Comparison of ENCODE assay signal across 8 cellular contexts in the genomic region with DNA sequence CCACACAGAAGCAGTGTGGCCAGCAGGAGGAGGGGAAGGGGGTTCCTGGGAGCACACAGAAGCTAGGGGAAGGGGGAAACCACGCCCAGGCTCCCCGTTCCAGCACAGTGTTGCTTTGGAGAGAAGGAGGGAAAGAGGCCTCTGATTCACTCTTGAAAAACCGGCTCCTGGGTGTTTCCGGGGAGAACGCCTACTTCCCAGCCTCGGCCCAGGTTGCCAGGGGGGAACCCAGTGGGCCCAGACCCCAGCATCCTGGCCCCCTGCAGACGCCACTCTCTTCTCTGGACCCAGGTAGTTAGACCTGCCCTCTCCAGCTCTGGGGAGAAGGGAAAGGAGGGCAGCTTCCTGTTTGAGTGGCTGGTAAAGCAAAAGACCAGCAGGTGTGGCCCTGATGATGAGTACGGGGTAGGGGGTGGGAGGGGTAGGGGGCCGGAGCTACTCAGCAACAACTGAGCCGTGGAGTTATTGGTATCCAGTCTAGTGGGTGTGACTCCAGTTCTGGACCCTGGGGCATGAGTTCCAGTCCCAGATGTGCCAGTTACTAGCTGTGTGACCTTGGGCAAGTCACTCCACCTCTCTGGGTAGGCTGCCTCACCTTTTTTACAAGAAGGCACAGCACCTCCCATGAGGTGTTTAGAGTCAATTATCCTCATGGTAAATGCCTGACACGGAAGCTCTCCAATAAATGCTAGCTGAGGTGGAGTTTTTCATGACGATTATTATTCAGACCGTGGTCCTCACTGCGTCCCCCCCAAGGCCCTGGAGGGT. TPM values are rescaled to one million over a fixed set of nuclear protein-coding genes. Genes with fewer than 3 reads are reported as not detected.
DNase-seq lines count a peak whose midpoint lies in the region; ATAC-seq lines count a peak whose summit lies in the region.

No MANE protein-coding gene starts in this region.

- no peaks in the 10 kb centered on the region for H3K27me3 ChIP-seq in stomach smooth muscle (ENCODE audit: control insufficient read depth in 1 of 2, insufficient read depth in 2 of 2, low read length in 2 of 2)

- H3K4me3 Mint-ChIP-seq in activated T-helper 17 cell treated with anti-CD3 and anti-CD28 coated beads, Interleukin-2, amount 50 U/mL, for 72 hours = peak overlapping the region; percentile 81

- H3K36me3 ChIP-seq in stomach smooth muscle (ENCODE audit: control insufficient read depth in 2 of 2, insufficient read depth in 2 of 2, low read length in 2 of 2) = peaks cover 0 to 4% of the 10 kb centered on the region in 2 donors

- no peak for ATAC-seq in activated T-helper 17 cell treated with anti-CD3 and anti-CD28 coated beads, Interleukin-2, amount 50 U/mL, for 72 hours (replicated peaks)
- ATAC-seq in GM21528 (IDR thresholded peaks at IDR 0.05; ENCODE audit: low FRiP score, unreplicated experiment) (no peak), HG03354 (IDR thresholded peaks at IDR 0.05; ENCODE audit: poor library complexity, severe bottlenecking, unreplicated experiment) (no peak)

- peak; percentile 12 for DNase-seq in NCI-H510A treated with DMSO at 0.1 percent for 48 hours (lab: John Stamatoyannopoulos, UW)
- DNase-seq in NCI-H510A (lab: John Stamatoyannopoulos, UW) = no peak
- DNase-seq in NCI-H1092 treated with DMSO at 0.1 percent for 48 hours (lab: John Stamatoyannopoulos, UW) = no peak

- no peaks in the 10 kb centered on the region for H3K27me3 Mint-ChIP-seq in activated T-helper 17 cell treated with anti-CD3 and anti-CD28 coated beads, Interleukin-2, amount 50 U/mL, for 72 hours

- peak overlapping the region; percentile 31 for H3K27ac ChIP-seq in stomach smooth muscle (ENCODE audit: low read length)

- H3K9me3 ChIP-seq in iPS-18c (ENCODE audit: control insufficient read depth, insufficient read depth, low read length) (no peaks in the 10 kb centered on the region), stomach smooth muscle (ENCODE audit: control insufficient read depth in 2 of 2, low read length in 2 of 2) (no peaks in the 10 kb centered on the region)

- peaks cover 18% of the 10 kb centered on the region for H3K36me3 Mint-ChIP-seq in activated T-helper 17 cell treated with anti-CD3 and anti-CD28 coated beads, Interleukin-2, amount 50 U/mL, for 72 hours (ENCODE audit: low read depth)

- no peaks in the 10 kb centered on the region for H3K9me3 Mint-ChIP-seq in activated T-helper 17 cell treated with anti-CD3 and anti-CD28 coated beads, Interleukin-2, amount 50 U/mL, for 72 hours

- H3K4me3 ChIP-seq in iPS-18c (ENCODE audit: insufficient read depth, low read depth, low read length) (peak overlapping the region; percentile 67), stomach smooth muscle (ENCODE audit: low read length in 2 of 2) (peak overlapping the region; percentile 82 to 90)

- H3K9ac ChIP-seq in stomach smooth muscle (ENCODE audit: low read length in 2 of 2) = peak overlapping the region; percentile 72 to 78

- peaks cover 26% of the 10 kb centered on the region for H3K4me1 ChIP-seq in stomach smooth muscle (ENCODE audit: control insufficient read depth, insufficient read depth, low read length)

- H3K4me1 Mint-ChIP-seq in activated T-helper 17 cell treated with anti-CD3 and anti-CD28 coated beads, Interleukin-2, amount 50 U/mL, for 72 hours = peaks cover 13% of the 10 kb centered on the region

- peak overlapping the region; percentile 80 for H3K27ac Mint-ChIP-seq in activated T-helper 17 cell treated with anti-CD3 and anti-CD28 coated beads, Interleukin-2, amount 50 U/mL, for 72 hours

RNA-seq across cellular contexts. Expression of gene GIPC1, which starts 0.8 kb away (rescaled TPM):
- total RNA-seq in activated T-helper 17 cell treated with anti-CD3 and anti-CD28 coated beads, Interleukin-2, amount 50 U/mL, for 72 hours = 10 to 100 TPM; 23.4 to 44.9 TPM

RNA-seq across cellular contexts. Expression of gene PTGER1, which starts 19.9 kb away (rescaled TPM):
- total RNA-seq in activated T-helper 17 cell treated with anti-CD3 and anti-CD28 coated beads, Interleukin-2, amount 50 U/mL, for 72 hours = under 1 TPM in 1 of 2 donors, not detected in 1; 0.17 TPM

RNA-seq across cellular contexts. Expression of gene DNAJB1, which starts 23.1 kb away (rescaled TPM):
- total RNA-seq in activated T-helper 17 cell treated with anti-CD3 and anti-CD28 coated beads, Interleukin-2, amount 50 U/mL, for 72 hours = 100 to 1,000 TPM in 1 of 2 donors, 10 to 100 TPM in 1; 79.4 to 140 TPM

RNA-seq across cellular contexts. Expression of gene TECR, which starts 34.3 kb away (rescaled TPM):
- total RNA-seq in activated T-helper 17 cell treated with anti-CD3 and anti-CD28 coated beads, Interleukin-2, amount 50 U/mL, for 72 hours = 100 to 1,000 TPM; 100 to 139 TPM
